In the genomic region with DNA sequence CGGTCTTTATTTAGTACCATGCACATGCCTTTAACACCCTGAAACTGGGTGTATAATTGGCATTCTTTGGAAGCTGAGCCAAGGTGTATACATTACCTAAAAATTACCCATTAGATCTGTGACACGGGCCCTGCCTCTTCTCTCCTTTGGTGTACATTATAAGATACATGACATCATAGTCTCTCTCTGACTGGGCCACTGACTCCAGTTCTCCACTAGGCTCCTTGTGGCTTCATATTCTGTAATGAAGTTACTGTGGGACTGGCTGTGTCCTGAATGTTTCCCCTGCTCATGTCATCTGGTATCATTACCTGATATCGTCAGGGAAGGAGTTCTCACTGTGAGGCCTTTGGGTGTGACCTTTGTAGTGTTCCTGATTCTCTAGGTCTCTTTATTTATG, we compare ENCODE assay signal across 1 cellular context.
TF ChIP-seq lines count a peak whose summit lies in the region.

No MANE protein-coding gene starts in this region.

TF ChIP-seq in IMR-90, 13 proteins besides CTCF, POLR2A, EP300 and RAD21:
- TF ChIP-seq MAFK (IDR thresholded peaks at IDR 0.05; ENCODE audit: low read depth, low read length) (no peak), RFX5 (IDR thresholded peaks at IDR 0.05; ENCODE audit: low read depth, low read length) (no peak), NFE2L2 (IDR thresholded peaks at IDR 0.05; ENCODE audit: low read depth, low read length) (no peak), SMC3 (IDR thresholded peaks at IDR 0.05; ENCODE audit: low read depth, low read length) (no peak), CEBPB (IDR thresholded peaks at IDR 0.05; ENCODE audit: low read depth, low read length) (no peak), MAZ (IDR thresholded peaks at IDR 0.05; ENCODE audit: borderline replicate concordance, low read depth, low read length) (no peak), MXI1 (IDR thresholded peaks at IDR 0.05; ENCODE audit: borderline replicate concordance, low read depth, low read length) (no peak), FOS (IDR thresholded peaks at IDR 0.05; ENCODE audit: low read depth, low read length) (no peak), RCOR1 (IDR thresholded peaks at IDR 0.05; ENCODE audit: insufficient replicate concordance, low read length) (no peak), CHD1 (IDR thresholded peaks at IDR 0.05; ENCODE audit: low read depth, low read length) (no peak), BHLHE40 (IDR thresholded peaks at IDR 0.05; ENCODE audit: low read depth, low read length) (no peak)
- TF ChIP-seq, protein P1, sequence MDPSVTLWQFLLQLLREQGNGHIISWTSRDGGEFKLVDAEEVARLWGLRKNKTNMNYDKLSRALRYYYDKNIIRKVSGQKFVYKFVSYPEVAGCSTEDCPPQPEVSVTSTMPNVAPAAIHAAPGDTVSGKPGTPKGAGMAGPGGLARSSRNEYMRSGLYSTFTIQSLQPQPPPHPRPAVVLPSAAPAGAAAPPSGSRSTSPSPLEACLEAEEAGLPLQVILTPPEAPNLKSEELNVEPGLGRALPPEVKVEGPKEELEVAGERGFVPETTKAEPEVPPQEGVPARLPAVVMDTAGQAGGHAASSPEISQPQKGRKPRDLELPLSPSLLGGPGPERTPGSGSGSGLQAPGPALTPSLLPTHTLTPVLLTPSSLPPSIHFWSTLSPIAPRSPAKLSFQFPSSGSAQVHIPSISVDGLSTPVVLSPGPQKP (IDR thresholded peaks at IDR 0.05; ENCODE audit: borderline replicate concordance, low read depth, low read length): no peak
- TF ChIP-seq, protein P2, sequence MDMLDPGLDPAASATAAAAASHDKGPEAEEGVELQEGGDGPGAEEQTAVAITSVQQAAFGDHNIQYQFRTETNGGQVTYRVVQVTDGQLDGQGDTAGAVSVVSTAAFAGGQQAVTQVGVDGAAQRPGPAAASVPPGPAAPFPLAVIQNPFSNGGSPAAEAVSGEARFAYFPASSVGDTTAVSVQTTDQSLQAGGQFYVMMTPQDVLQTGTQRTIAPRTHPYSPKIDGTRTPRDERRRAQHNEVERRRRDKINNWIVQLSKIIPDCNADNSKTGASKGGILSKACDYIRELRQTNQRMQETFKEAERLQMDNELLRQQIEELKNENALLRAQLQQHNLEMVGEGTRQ (IDR thresholded peaks at IDR 0.05; ENCODE audit: low read depth, low read length): no peak
